2 cellular contexts compared by ENCODE assay signal in the genomic region with DNA sequence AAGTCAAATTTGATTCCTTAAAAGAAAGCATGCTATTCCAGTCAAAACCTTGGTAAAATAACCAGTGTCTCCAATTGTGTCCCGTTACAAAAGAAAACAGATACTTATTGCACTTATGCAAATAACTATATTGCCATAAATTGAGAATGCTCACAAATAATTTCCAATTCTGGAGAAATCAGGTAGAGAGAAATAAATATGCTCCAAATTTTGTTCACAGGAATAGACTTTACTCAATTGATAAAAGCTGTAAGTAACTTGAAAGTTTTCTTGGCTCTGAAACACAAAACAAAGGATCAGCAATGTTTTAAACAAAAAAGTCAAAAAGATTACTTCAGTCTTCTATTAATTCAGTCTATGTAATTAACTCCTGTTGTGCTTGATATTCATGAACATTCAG.
TF ChIP-seq lines count a peak whose summit lies in the region.

No MANE protein-coding gene starts in this region.

TF ChIP-seq in HEK293, 187 proteins besides CTCF, POLR2A, EP300 and RAD21 (continued from another document and continues in another):
- TF ChIP-seq ZNF610 (tag by site-specific recombination; IDR thresholded peaks at IDR 0.05; ENCODE audit: borderline replicate concordance): 0 out of 2 replicates have a peak, but pooled peaks have one; percentile 26
- TF ChIP-seq, protein P1, sequence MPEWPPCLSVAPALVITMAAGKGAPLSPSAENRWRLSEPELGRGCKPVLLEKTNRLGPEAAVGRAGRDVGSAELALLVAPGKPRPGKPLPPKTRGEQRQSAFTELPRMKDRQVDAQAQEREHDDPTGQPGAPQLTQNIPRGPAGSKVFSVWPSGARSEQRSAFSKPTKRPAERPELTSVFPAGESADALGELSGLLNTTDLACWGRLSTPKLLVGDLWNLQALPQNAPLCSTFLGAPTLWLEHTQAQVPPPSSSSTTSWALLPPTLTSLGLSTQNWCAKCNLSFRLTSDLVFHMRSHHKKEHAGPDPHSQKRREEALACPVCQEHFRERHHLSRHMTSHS (tag by site-specific recombination; IDR thresholded peaks at IDR 0.05): no peak
- no peak for TF ChIP-seq ZNF707 (tag by site-specific recombination; IDR thresholded peaks at IDR 0.05)
- no peak for TF ChIP-seq ZNF16 (tag by site-specific recombination; IDR thresholded peaks at IDR 0.05; ENCODE audit: low read depth)
- no peak for TF ChIP-seq ZNF560 (tag by site-specific recombination; IDR thresholded peaks at IDR 0.05; ENCODE audit: borderline replicate concordance)
- TF ChIP-seq, protein P2, sequence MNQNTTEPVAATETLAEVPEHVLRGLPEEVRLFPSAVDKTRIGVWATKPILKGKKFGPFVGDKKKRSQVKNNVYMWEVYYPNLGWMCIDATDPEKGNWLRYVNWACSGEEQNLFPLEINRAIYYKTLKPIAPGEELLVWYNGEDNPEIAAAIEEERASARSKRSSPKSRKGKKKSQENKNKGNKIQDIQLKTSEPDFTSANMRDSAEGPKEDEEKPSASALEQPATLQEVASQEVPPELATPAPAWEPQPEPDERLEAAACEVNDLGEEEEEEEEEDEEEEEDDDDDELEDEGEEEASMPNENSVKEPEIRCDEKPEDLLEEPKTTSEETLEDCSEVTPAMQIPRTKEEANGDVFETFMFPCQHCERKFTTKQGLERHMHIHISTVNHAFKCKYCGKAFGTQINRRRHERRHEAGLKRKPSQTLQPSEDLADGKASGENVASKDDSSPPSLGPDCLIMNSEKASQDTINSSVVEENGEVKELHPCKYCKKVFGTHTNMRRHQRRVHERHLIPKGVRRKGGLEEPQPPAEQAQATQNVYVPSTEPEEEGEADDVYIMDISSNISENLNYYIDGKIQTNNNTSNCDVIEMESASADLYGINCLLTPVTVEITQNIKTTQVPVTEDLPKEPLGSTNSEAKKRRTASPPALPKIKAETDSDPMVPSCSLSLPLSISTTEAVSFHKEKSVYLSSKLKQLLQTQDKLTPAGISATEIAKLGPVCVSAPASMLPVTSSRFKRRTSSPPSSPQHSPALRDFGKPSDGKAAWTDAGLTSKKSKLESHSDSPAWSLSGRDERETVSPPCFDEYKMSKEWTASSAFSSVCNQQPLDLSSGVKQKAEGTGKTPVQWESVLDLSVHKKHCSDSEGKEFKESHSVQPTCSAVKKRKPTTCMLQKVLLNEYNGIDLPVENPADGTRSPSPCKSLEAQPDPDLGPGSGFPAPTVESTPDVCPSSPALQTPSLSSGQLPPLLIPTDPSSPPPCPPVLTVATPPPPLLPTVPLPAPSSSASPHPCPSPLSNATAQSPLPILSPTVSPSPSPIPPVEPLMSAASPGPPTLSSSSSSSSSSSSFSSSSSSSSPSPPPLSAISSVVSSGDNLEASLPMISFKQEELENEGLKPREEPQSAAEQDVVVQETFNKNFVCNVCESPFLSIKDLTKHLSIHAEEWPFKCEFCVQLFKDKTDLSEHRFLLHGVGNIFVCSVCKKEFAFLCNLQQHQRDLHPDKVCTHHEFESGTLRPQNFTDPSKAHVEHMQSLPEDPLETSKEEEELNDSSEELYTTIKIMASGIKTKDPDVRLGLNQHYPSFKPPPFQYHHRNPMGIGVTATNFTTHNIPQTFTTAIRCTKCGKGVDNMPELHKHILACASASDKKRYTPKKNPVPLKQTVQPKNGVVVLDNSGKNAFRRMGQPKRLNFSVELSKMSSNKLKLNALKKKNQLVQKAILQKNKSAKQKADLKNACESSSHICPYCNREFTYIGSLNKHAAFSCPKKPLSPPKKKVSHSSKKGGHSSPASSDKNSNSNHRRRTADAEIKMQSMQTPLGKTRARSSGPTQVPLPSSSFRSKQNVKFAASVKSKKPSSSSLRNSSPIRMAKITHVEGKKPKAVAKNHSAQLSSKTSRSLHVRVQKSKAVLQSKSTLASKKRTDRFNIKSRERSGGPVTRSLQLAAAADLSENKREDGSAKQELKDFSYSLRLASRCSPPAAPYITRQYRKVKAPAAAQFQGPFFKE (tag by site-specific recombination; IDR thresholded peaks at IDR 0.05; ENCODE audit: borderline replicate concordance): no peak
- TF ChIP-seq ZNF350 (tag by site-specific recombination; IDR thresholded peaks at IDR 0.05): no peak
- TF ChIP-seq ZNF626 (tag by site-specific recombination; IDR thresholded peaks at IDR 0.05): peak; percentile 88; the same call in 1 of the 2 replicates
- TF ChIP-seq ZNF571 (tag by site-specific recombination; IDR thresholded peaks at IDR 0.05): no peak
- TF ChIP-seq, protein P3, sequence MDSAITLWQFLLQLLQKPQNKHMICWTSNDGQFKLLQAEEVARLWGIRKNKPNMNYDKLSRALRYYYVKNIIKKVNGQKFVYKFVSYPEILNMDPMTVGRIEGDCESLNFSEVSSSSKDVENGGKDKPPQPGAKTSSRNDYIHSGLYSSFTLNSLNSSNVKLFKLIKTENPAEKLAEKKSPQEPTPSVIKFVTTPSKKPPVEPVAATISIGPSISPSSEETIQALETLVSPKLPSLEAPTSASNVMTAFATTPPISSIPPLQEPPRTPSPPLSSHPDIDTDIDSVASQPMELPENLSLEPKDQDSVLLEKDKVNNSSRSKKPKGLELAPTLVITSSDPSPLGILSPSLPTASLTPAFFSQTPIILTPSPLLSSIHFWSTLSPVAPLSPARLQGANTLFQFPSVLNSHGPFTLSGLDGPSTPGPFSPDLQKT (IDR thresholded peaks at IDR 0.05; ENCODE audit: borderline replicate concordance, low read depth, low read length): no peak
- TF ChIP-seq YY2 (tag by site-specific recombination; IDR thresholded peaks at IDR 0.05): no peak
- TF ChIP-seq ZNF341 (tag by site-specific recombination; IDR thresholded peaks at IDR 0.05; ENCODE audit: low read depth): no peak
- TF ChIP-seq, protein P4, sequence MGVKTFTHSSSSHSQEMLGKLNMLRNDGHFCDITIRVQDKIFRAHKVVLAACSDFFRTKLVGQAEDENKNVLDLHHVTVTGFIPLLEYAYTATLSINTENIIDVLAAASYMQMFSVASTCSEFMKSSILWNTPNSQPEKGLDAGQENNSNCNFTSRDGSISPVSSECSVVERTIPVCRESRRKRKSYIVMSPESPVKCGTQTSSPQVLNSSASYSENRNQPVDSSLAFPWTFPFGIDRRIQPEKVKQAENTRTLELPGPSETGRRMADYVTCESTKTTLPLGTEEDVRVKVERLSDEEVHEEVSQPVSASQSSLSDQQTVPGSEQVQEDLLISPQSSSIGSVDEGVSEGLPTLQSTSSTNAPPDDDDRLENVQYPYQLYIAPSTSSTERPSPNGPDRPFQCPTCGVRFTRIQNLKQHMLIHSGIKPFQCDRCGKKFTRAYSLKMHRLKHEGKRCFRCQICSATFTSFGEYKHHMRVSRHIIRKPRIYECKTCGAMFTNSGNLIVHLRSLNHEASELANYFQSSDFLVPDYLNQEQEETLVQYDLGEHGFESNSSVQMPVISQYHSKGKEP (tag by site-specific recombination; IDR thresholded peaks at IDR 0.05): no peak

TF ChIP-seq in K562, 482 proteins besides CTCF, POLR2A, EP300 and RAD21 (continues in another document):
- TF ChIP-seq, protein P5, sequence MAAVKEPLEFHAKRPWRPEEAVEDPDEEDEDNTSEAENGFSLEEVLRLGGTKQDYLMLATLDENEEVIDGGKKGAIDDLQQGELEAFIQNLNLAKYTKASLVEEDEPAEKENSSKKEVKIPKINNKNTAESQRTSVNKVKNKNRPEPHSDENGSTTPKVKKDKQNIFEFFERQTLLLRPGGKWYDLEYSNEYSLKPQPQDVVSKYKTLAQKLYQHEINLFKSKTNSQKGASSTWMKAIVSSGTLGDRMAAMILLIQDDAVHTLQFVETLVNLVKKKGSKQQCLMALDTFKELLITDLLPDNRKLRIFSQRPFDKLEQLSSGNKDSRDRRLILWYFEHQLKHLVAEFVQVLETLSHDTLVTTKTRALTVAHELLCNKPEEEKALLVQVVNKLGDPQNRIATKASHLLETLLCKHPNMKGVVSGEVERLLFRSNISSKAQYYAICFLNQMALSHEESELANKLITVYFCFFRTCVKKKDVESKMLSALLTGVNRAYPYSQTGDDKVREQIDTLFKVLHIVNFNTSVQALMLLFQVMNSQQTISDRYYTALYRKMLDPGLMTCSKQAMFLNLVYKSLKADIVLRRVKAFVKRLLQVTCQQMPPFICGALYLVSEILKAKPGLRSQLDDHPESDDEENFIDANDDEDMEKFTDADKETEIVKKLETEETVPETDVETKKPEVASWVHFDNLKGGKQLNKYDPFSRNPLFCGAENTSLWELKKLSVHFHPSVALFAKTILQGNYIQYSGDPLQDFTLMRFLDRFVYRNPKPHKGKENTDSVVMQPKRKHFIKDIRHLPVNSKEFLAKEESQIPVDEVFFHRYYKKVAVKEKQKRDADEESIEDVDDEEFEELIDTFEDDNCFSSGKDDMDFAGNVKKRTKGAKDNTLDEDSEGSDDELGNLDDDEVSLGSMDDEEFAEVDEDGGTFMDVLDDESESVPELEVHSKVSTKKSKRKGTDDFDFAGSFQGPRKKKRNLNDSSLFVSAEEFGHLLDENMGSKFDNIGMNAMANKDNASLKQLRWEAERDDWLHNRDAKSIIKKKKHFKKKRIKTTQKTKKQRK (IDR thresholded peaks at IDR 0.05; ENCODE audit: borderline replicate concordance, low read depth, low read length): 0 out of 2 replicates have a peak, but pooled peaks have one; percentile 30
- TF ChIP-seq, protein P6, sequence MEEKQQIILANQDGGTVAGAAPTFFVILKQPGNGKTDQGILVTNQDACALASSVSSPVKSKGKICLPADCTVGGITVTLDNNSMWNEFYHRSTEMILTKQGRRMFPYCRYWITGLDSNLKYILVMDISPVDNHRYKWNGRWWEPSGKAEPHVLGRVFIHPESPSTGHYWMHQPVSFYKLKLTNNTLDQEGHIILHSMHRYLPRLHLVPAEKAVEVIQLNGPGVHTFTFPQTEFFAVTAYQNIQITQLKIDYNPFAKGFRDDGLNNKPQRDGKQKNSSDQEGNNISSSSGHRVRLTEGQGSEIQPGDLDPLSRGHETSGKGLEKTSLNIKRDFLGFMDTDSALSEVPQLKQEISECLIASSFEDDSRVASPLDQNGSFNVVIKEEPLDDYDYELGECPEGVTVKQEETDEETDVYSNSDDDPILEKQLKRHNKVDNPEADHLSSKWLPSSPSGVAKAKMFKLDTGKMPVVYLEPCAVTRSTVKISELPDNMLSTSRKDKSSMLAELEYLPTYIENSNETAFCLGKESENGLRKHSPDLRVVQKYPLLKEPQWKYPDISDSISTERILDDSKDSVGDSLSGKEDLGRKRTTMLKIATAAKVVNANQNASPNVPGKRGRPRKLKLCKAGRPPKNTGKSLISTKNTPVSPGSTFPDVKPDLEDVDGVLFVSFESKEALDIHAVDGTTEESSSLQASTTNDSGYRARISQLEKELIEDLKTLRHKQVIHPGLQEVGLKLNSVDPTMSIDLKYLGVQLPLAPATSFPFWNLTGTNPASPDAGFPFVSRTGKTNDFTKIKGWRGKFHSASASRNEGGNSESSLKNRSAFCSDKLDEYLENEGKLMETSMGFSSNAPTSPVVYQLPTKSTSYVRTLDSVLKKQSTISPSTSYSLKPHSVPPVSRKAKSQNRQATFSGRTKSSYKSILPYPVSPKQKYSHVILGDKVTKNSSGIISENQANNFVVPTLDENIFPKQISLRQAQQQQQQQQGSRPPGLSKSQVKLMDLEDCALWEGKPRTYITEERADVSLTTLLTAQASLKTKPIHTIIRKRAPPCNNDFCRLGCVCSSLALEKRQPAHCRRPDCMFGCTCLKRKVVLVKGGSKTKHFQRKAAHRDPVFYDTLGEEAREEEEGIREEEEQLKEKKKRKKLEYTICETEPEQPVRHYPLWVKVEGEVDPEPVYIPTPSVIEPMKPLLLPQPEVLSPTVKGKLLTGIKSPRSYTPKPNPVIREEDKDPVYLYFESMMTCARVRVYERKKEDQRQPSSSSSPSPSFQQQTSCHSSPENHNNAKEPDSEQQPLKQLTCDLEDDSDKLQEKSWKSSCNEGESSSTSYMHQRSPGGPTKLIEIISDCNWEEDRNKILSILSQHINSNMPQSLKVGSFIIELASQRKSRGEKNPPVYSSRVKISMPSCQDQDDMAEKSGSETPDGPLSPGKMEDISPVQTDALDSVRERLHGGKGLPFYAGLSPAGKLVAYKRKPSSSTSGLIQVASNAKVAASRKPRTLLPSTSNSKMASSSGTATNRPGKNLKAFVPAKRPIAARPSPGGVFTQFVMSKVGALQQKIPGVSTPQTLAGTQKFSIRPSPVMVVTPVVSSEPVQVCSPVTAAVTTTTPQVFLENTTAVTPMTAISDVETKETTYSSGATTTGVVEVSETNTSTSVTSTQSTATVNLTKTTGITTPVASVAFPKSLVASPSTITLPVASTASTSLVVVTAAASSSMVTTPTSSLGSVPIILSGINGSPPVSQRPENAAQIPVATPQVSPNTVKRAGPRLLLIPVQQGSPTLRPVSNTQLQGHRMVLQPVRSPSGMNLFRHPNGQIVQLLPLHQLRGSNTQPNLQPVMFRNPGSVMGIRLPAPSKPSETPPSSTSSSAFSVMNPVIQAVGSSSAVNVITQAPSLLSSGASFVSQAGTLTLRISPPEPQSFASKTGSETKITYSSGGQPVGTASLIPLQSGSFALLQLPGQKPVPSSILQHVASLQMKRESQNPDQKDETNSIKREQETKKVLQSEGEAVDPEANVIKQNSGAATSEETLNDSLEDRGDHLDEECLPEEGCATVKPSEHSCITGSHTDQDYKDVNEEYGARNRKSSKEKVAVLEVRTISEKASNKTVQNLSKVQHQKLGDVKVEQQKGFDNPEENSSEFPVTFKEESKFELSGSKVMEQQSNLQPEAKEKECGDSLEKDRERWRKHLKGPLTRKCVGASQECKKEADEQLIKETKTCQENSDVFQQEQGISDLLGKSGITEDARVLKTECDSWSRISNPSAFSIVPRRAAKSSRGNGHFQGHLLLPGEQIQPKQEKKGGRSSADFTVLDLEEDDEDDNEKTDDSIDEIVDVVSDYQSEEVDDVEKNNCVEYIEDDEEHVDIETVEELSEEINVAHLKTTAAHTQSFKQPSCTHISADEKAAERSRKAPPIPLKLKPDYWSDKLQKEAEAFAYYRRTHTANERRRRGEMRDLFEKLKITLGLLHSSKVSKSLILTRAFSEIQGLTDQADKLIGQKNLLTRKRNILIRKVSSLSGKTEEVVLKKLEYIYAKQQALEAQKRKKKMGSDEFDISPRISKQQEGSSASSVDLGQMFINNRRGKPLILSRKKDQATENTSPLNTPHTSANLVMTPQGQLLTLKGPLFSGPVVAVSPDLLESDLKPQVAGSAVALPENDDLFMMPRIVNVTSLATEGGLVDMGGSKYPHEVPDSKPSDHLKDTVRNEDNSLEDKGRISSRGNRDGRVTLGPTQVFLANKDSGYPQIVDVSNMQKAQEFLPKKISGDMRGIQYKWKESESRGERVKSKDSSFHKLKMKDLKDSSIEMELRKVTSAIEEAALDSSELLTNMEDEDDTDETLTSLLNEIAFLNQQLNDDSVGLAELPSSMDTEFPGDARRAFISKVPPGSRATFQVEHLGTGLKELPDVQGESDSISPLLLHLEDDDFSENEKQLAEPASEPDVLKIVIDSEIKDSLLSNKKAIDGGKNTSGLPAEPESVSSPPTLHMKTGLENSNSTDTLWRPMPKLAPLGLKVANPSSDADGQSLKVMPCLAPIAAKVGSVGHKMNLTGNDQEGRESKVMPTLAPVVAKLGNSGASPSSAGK (IDR thresholded peaks at IDR 0.05): no peak
- TF ChIP-seq, protein P7, sequence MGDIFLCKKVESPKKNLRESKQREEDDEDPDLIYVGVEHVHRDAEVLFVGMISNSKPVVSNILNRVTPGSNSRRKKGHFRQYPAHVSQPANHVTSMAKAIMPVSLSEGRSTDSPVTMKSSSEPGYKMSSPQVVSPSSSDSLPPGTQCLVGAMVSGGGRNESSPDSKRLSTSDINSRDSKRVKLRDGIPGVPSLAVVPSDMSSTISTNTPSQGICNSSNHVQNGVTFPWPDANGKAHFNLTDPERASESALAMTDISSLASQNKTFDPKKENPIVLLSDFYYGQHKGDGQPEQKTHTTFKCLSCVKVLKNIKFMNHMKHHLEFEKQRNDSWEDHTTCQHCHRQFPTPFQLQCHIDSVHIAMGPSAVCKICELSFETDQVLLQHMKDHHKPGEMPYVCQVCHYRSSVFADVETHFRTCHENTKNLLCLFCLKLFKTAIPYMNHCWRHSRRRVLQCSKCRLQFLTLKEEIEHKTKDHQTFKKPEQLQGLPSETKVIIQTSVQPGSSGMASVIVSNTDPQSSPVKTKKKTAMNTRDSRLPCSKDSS (IDR thresholded peaks at IDR 0.05; ENCODE audit: low read depth, partially characterized antibody): peak; percentile 61
- TF ChIP-seq HNRNPLL (IDR thresholded peaks at IDR 0.05; ENCODE audit: low read depth, low read length, poor library complexity, severe bottlenecking): no peak
